Comparison of ENCODE assay signal across 24 cellular contexts in the genomic region with DNA sequence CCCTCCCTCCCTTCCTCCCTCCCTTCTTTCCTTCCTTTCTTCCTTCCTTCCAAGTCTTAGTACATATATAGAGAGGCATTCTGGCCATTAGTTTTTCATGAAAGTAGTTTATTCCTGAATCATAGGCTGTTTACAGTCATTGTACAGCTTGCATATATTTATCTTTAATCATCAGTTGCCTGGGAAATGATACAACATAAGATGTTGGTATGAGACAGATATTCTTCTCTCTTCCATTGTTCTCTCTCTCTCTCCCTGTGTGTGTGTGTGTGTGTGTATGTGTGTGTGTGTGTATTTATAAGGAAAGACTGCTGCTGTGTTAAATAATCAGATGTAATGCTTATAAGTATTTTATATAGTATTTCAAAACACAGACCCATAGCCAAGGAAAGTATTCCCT.
DNase-seq lines count a peak whose midpoint lies in the region; ATAC-seq and TF ChIP-seq lines count a peak whose summit lies in the region.
"Had no signal": no experiment of that assay in that cellular context is flagged by ENCODE, and none has a peak within 500 bp of the region (broad histone marks: within the 10 kb centered on the region; RNA-seq: fewer than 3 reads in every experiment).

No MANE protein-coding gene starts in this region.

- H3K14ac ChIP-seq in IMR-90 (replicated peaks; ENCODE audit: low read depth, low read length): no peak overlapping the region

- intact Hi-C loops in IMR-90 (cut with micrococcal nuclease) (no loop called here), esophagus squamous epithelium (cut with DNase I) (no loop called here), left colon (cut with DNase I, micrococcal nuclease) (no loop called here)

- H4K8ac ChIP-seq in IMR-90 (ENCODE audit: low read depth in 2 of 2, low read length in 2 of 2): no peak overlapping the region

- dilution Hi-C loops in IMR-90 (cut with HindIII; ENCODE audit: low sequenced_read_pairs, unreplicated experiment): no loop called here

- H3K36me3 ChIP-seq in IMR-90 (ENCODE audit: control insufficient read depth, insufficient read depth, low read length) (no peaks in the 10 kb centered on the region), brain microvascular endothelial cell (replicated peaks) (no peaks in the 10 kb centered on the region), esophagus squamous epithelium (no peaks in the 10 kb centered on the region)
- H3K36me3 ChIP-seq: BLaER1 treated with 17β-estradiol and CSF1 and Interleukin-3, amounts not matched to agents 10 nM and 100 nM; left lung; upper lobe of right lung had no signal

- H4K20me1 ChIP-seq in IMR-90 (ENCODE audit: insufficient read depth, low read length): no peaks in the 10 kb centered on the region
- H4K20me1 ChIP-seq: BLaER1 treated with 17β-estradiol and CSF1 and Interleukin-3, amounts not matched to agents 10 nM and 100 nM had no signal

- no peak overlapping the region for H4K91ac ChIP-seq in IMR-90 (ENCODE audit: insufficient read depth, low read depth, low read length)

- H3K27me3 ChIP-seq in IMR-90 (ENCODE audit: control insufficient read depth, insufficient read depth, low read length) (no peaks in the 10 kb centered on the region), brain microvascular endothelial cell (replicated peaks) (no peaks in the 10 kb centered on the region), esophagus squamous epithelium (no peaks in the 10 kb centered on the region)
- H3K27me3 ChIP-seq: BLaER1 treated with 17β-estradiol and CSF1 and Interleukin-3, amounts not matched to agents 10 nM and 100 nM; left lung; upper lobe of right lung had no signal

- H2BK120ac ChIP-seq in IMR-90 (ENCODE audit: low read depth, low read length): no peak overlapping the region

- CTCF ChIA-PET in AG04449 (lab: Yijun Ruan, JAX) (no interaction called here), IMR-90 (lab: Yijun Ruan, JAX) (no interaction called here)

- H3K79me1 ChIP-seq in IMR-90 (ENCODE audit: low read depth in 1 of 2, low read length in 2 of 2): no peaks in the 10 kb centered on the region

- no peaks in the 10 kb centered on the region for H3K9me1 ChIP-seq in IMR-90 (ENCODE audit: insufficient read depth, low read length)

- H3K18ac ChIP-seq in IMR-90 (ENCODE audit: low read depth, low read length): no peak overlapping the region

- no peak overlapping the region for H2AK9ac ChIP-seq in IMR-90 (replicated peaks; ENCODE audit: low read depth, low read length, poor library complexity)

- no peak overlapping the region for H2BK20ac ChIP-seq in IMR-90 (ENCODE audit: low read depth, low read length)

- H2BK5ac ChIP-seq in IMR-90 (ENCODE audit: low read depth, low read length, poor library complexity, severe bottlenecking): no peak overlapping the region

- TF ChIP-seq POLR2A in IMR-90 (IDR thresholded peaks at IDR 0.05; ENCODE audit: low read depth, low read length) (no peak), esophagus squamous epithelium (IDR thresholded peaks at IDR 0.05) (no peak)

- BruUV-seq in IMR-90 (replicated peaks; lab: Mats Ljungman, UMichigan): no TSS peak

- POLR2A ChIA-PET in AG04449 (lab: Yijun Ruan, JAX) (no interaction called here), IMR-90 (lab: Charles Lee; ENCODE audit: unreplicated experiment) (interaction anchor here (1.0 kb wide), 1 partner anchor 12 kb away, joined by 3 read pairs; no protein-coding TSS in a partner anchor)

- no peak overlapping the region for H4K5ac ChIP-seq in IMR-90 (ENCODE audit: low read depth, low read length)

- no peak overlapping the region for H2AFZ ChIP-seq in IMR-90 (replicated peaks; ENCODE audit: low read length, poor library complexity)

- no peaks in the 10 kb centered on the region for H3K9me3 ChIP-seq in IMR-90 (ENCODE audit: control insufficient read depth, insufficient read depth, low read length)
- H3K9me3 ChIP-seq in esophagus squamous epithelium: no peaks in the 10 kb centered on the region
- H3K9me3 ChIP-seq: Caco-2, left lung, upper lobe of right lung had no signal

- H3K4me1 ChIP-seq in IMR-90 (ENCODE audit: control insufficient read depth, insufficient read depth, low read length): peaks cover 4% of the 10 kb centered on the region
- H3K4me1 ChIP-seq in esophagus squamous epithelium: peaks cover 0 to 17% (median 0%) of the 10 kb centered on the region in 3 donors
- H3K4me1 ChIP-seq: BLaER1 treated with 17β-estradiol and CSF1 and Interleukin-3, amounts not matched to agents 10 nM and 100 nM; Caco-2; left lung; upper lobe of right lung had no signal

- H3K56ac ChIP-seq in IMR-90 (ENCODE audit: extremely low read depth, insufficient read depth, low read length): no peak overlapping the region

- no peak for TF ChIP-seq CTCF in AG04449 (IDR thresholded peaks at IDR 0.05; ENCODE audit: insufficient read depth, low read length, missing control alignments)
- TF ChIP-seq CTCF in IMR-90 (conservative IDR thresholded peaks at IDR 0.05; ENCODE audit: low read depth, low read length): no peak
- TF ChIP-seq CTCF in brain microvascular endothelial cell (IDR thresholded peaks at IDR 0.05; ENCODE audit: low read depth, low read length, missing control alignments): no peak
- TF ChIP-seq CTCF in foreskin fibroblast (IDR thresholded peaks at IDR 0.05; ENCODE audit: low read depth, low read length): no peak
- TF ChIP-seq CTCF in GM10266 (IDR thresholded peaks at IDR 0.05; ENCODE audit: control insufficient read depth, insufficient read depth, low read depth, missing control alignments): no peak
- TF ChIP-seq CTCF in esophagus squamous epithelium (IDR thresholded peaks at IDR 0.05): no peak

- H3K4me3 ChIP-seq in AG04449 (ENCODE audit: low read depth, low read length) (no peak overlapping the region), IMR-90 (ENCODE audit: insufficient read depth, low read depth, low read length) (no peak overlapping the region), brain microvascular endothelial cell (ENCODE audit: low read depth, low read length) (no peak overlapping the region), foreskin fibroblast (ENCODE audit: low read depth in 1 of 2, low read length in 2 of 2) (no peak overlapping the region), esophagus squamous epithelium (no peak overlapping the region)
- H3K4me3 ChIP-seq: BLaER1 treated with 17β-estradiol and CSF1 and Interleukin-3, amounts not matched to agents 10 nM and 100 nM; left lung; upper lobe of right lung had no signal

- ATAC-seq in IMR-90 (ENCODE audit: low read depth) (peak; percentile 56), left colon (no peak)
- ATAC-seq: left lung; naive thymus-derived CD8-positive, alpha-beta T cell; stimulated activated memory B cell treated with anti-CD40 and anti-IgM and Interleukin-4, amounts not matched to agents 10 μg/mL and 1 μg/mL and 100 μg/mL, for 72 hours; upper lobe of right lung had no signal

- no peak overlapping the region for H3K9ac ChIP-seq in IMR-90 (ENCODE audit: low read depth, low read length)
- H3K9ac ChIP-seq: BLaER1 treated with 17β-estradiol and CSF1 and Interleukin-3, amounts not matched to agents 10 nM and 100 nM had no signal

- H3K27ac ChIP-seq in IMR-90 (ENCODE audit: insufficient read depth, low read length) (no peak overlapping the region), brain microvascular endothelial cell (no peak overlapping the region), esophagus squamous epithelium (no peak overlapping the region)
- H3K27ac ChIP-seq: BLaER1 treated with 17β-estradiol and CSF1 and Interleukin-3, amounts not matched to agents 10 nM and 100 nM; left lung; upper lobe of right lung; VCaP had no signal

- H2AK5ac ChIP-seq in IMR-90 (ENCODE audit: low read depth, low read length): no peak overlapping the region

- DNase-seq in AG04449 (ENCODE audit: low read depth, low spot score): peak; percentile 17
- DNase-seq in IMR-90: peak; percentile 68
- peak; percentile 29 for DNase-seq in brain microvascular endothelial cell
- peak; percentile 50 to 63 for DNase-seq in foreskin fibroblast
- DNase-seq in GM10266 (ENCODE audit: extremely low spot score): no peak
- DNase-seq in esophagus squamous epithelium (lab: John Stamatoyannopoulos, UW): no peak
- DNase-seq in SHP77 (lab: John Stamatoyannopoulos, UW): no peak
- DNase-seq in left colon: no peak
- DNase-seq: activated CD4-positive, alpha-beta T cell treated with anti-CD3 and anti-CD28 coated beads, Interleukin-2, amount 10 ng/mL, durations not matched to agents 24 days and 14 days; activated naive CD4-positive, alpha-beta T cell treated with anti-CD3 and anti-CD28 coated beads for 36 hours; amygdala; Caco-2; caudate nucleus; naive thymus-derived CD8-positive, alpha-beta T cell; NCI-H1694; NCI-H526; retina; RPMI8226; stimulated activated CD4-positive, alpha-beta T cell treated with anti-CD3 and anti-CD28 coated beads, Interleukin-4, amount 100 ng/mL, for 1 hour; upper lobe of right lung had no signal

- TF ChIP-seq RAD21 in IMR-90 (IDR thresholded peaks at IDR 0.05; ENCODE audit: low read length): no peak

- H2BK15ac ChIP-seq in IMR-90 (ENCODE audit: low read depth, low read length): no peak overlapping the region

- H3K4me2 ChIP-seq in IMR-90 (ENCODE audit: low read depth, low read length): no peak overlapping the region
- H3K4me2 ChIP-seq: BLaER1 treated with 17β-estradiol and CSF1 and Interleukin-3, amounts not matched to agents 10 nM and 100 nM had no signal

- no peak overlapping the region for H3K4ac ChIP-seq in IMR-90 (ENCODE audit: low read depth, low read length)

- in situ Hi-C loops in IMR-90 (cut with MboI; ENCODE audit: low sequenced_read_pairs): no loop called here
- in situ Hi-C loops in brain microvascular endothelial cell (cut with HindIII; ENCODE audit: low pct_ligation_motif_present, low sequenced_read_pairs): no loop called here

- H3K23ac ChIP-seq in IMR-90 (ENCODE audit: low read depth, low read length): no peak overlapping the region

TF ChIP-seq in IMR-90, 13 proteins besides CTCF, POLR2A, EP300 and RAD21:
- TF ChIP-seq FOS (IDR thresholded peaks at IDR 0.05; ENCODE audit: low read depth, low read length) (peak; percentile 38; the same call in 1 of the 2 replicates), NFE2L2 (IDR thresholded peaks at IDR 0.05; ENCODE audit: low read depth, low read length) (no peak)
TF ChIP-seq in IMR-90: peak in this region for 1.

Comparison
In these comparisons a context has a peak if more than half of its experiments do, and no peak if none do; other contexts are left out.
1. DNase-seq: peak in AG04449 (single experiment), IMR-90 (single experiment), brain microvascular endothelial cell (single experiment) and foreskin fibroblast (2 of 2); none in GM10266 (single experiment), esophagus squamous epithelium (single experiment), SHP77 (0 of 2) and left colon (0 of 2).